ENCODE assay signal across 14 cellular contexts in the genomic region with DNA sequence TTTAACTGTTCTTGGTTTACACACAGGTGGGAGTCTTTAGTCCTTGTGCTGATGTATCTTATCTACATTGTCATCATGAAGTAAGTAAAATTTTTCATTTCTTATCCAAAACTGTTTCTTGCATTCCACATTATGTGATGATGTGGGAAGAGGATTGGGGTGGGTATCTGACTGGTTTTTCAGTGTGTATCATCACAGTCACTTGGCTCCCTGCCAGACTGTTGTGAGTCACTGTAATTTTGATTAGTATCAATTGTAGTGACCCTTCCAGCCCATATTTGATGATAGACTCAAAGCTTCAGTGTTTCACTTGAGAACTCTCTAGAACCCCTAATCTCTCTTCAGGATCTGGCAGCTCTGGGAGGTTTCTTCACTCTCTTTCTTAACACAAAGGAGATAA.
DNase-seq lines count a peak whose midpoint lies in the region; TF ChIP-seq lines count a peak whose summit lies in the region.
"Had no signal": no experiment of that assay in that cellular context is flagged by ENCODE, and none has a peak within 500 bp of the region (broad histone marks: within the 10 kb centered on the region; RNA-seq: fewer than 3 reads in every experiment).

No MANE protein-coding gene starts in this region.

- no peak overlapping the region for H3K4me3 ChIP-seq in fibroblast of mammary gland (ENCODE audit: control insufficient read depth, low read depth, low read length)

- TF ChIP-seq CTCF in fibroblast of mammary gland (conservative IDR thresholded peaks at IDR 0.05; ENCODE audit: control insufficient read depth, insufficient read depth, low read depth, low read length), result no peak

- peaks cover 5% of the 10 kb centered on the region for H3K27me3 Mint-ChIP-seq in activated CD4-positive, alpha-beta memory T cell treated with anti-CD3 and anti-CD28 coated beads, Interleukin-2, amount 10 ng/mL, durations not matched to agents 7 days and 5 days

- CTCF ChIA-PET in activated CD4-positive, alpha-beta memory T cell treated with anti-CD3 and anti-CD28 coated beads, Interleukin-2, amount 10 ng/mL, durations not matched to agents 7 days and 5 days (lab: Charles Lee), result interaction anchor here (1.4 kb wide), 1 partner anchor 11 kb away, joined by 5 read pairs; no protein-coding TSS in a partner anchor

- H3K4me3 Mint-ChIP-seq in activated CD4-positive, alpha-beta memory T cell treated with anti-CD3 and anti-CD28 coated beads, Interleukin-2, amount 10 ng/mL, durations not matched to agents 7 days and 5 days, result no peak overlapping the region
- H3K4me3 Mint-ChIP-seq: CD4-positive, alpha-beta memory T cell had no signal

- POLR2A ChIA-PET in activated CD4-positive, alpha-beta memory T cell treated with anti-CD3 and anti-CD28 coated beads, Interleukin-2, amount 10 ng/mL, durations not matched to agents 7 days and 5 days (lab: Charles Lee), result no interaction called here

- no peaks in the 10 kb centered on the region for H3K4me1 Mint-ChIP-seq in activated CD4-positive, alpha-beta memory T cell treated with anti-CD3 and anti-CD28 coated beads, Interleukin-2, amount 10 ng/mL, durations not matched to agents 7 days and 5 days

- DNase-seq in COR-L47 (lab: John Stamatoyannopoulos, UW) (peak; percentile 4), EH (ENCODE audit: low read depth) (peak; percentile 41), RPMI7951 (ENCODE audit: low read depth) (peak; percentile 69), fibroblast of mammary gland (ENCODE audit: low read depth) (peak; percentile 27), NCI-H345 treated with DMSO at 0.1 percent for 48 hours (lab: John Stamatoyannopoulos, UW; ENCODE audit: unreplicated experiment) (no peak), GM03348 (ENCODE audit: low spot score) (no peak)
- DNase-seq in activated CD4-positive, alpha-beta memory T cell treated with anti-CD3 and anti-CD28 coated beads, Interleukin-2, amount 10 ng/mL, durations not matched to agents 7 days and 5 days, result no peak
- DNase-seq: BE2C; CD4-positive, alpha-beta memory T cell; NCI-H1105 treated with DMSO at 0.1 percent for 48 hours; NCI-H1930; NCI-H510A treated with DMSO at 0.1 percent for 48 hours; NK-92 treated with Interleukin-12 subunit alpha and Interleukin-12 subunit beta, amount 100 ng/mL, for 24 hours; OCI-M1 had no signal

- no peaks in the 10 kb centered on the region for H3K36me3 Mint-ChIP-seq in activated CD4-positive, alpha-beta memory T cell treated with anti-CD3 and anti-CD28 coated beads, Interleukin-2, amount 10 ng/mL, durations not matched to agents 7 days and 5 days (ENCODE audit: low read depth)
- H3K36me3 Mint-ChIP-seq: CD4-positive, alpha-beta memory T cell had no signal

- H3K9me3 Mint-ChIP-seq in activated CD4-positive, alpha-beta memory T cell treated with anti-CD3 and anti-CD28 coated beads, Interleukin-2, amount 10 ng/mL, durations not matched to agents 7 days and 5 days, result no peaks in the 10 kb centered on the region

- H3K27ac Mint-ChIP-seq in activated CD4-positive, alpha-beta memory T cell treated with anti-CD3 and anti-CD28 coated beads, Interleukin-2, amount 10 ng/mL, durations not matched to agents 7 days and 5 days, result no peak overlapping the region
- H3K27ac Mint-ChIP-seq: CD4-positive, alpha-beta memory T cell had no signal

Comparison
In these comparisons a context has a peak if more than half of its experiments do, and no peak if none do; other contexts are left out.
1. DNase-seq: peak in COR-L47 (single experiment), EH (single experiment), RPMI7951 (single experiment) and fibroblast of mammary gland (single experiment); none in NCI-H345 treated with DMSO at 0.1 percent for 48 hours (single experiment), GM03348 (single experiment) and activated CD4-positive, alpha-beta memory T cell treated with anti-CD3 and anti-CD28 coated beads, Interleukin-2, amount 10 ng/mL, durations not matched to agents 7 days and 5 days (single experiment).